Comparison of ENCODE assay signal across 11 cellular contexts in the genomic region with DNA sequence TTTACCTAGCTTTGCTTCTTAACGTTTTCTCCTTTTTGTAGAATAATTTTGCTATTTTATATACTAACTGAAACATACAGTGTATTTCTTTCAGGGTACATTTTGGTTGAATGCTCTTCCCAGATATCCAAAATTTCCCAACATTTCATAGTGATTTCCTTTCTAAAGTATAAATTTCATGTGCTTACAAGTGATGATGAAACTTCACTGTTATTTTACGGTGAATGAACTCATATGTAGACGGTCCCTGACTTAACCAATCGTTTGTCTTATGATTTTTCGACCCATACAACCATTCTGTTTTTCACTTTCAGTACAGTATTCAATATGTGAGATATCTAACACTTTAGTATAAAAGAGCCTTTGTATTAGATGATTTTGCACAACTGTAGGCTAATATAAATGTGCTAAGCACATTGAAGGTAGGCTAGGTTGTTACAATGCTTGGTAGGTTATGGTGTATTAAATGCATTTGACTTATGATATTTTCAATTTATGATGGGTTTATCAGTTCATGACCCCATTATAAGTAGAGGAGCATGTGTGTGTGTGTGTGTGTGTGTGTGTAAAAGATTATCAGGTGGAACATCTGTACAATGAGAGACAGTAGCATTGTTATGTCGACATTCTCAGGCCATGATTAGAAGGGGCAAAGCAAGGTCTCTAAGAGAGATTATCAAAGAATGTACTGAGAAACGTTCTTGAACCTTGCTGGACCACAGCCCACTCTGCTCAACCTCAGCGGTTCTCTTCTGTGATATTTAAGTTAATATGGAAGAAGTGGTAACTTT. TPM values are rescaled to one million over a fixed set of nuclear protein-coding genes. Genes with fewer than 3 reads are reported as not detected.
DNase-seq lines count a peak whose midpoint lies in the region; ATAC-seq and TF ChIP-seq lines count a peak whose summit lies in the region.
"Had no signal": no experiment of that assay in that cellular context is flagged by ENCODE, and none has a peak within 500 bp of the region (broad histone marks: within the 10 kb centered on the region; RNA-seq: fewer than 3 reads in every experiment).

No MANE protein-coding gene starts in this region.

- TF ChIP-seq CTCF in natural killer cell (IDR thresholded peaks at IDR 0.05), result no peak

- H3K9me3 Mint-ChIP-seq in natural killer cell, result peaks cover 3 to 16% of the 10 kb centered on the region in 2 donors
- peaks cover 3% of the 10 kb centered on the region for H3K9me3 Mint-ChIP-seq in natural killer cell treated with Interleukin-12 subunit alpha and Interleukin-12 subunit beta and Interleukin-15 and Interleukin-18, amount 100 ng/mL, for 72 hours

- H3K27ac Mint-ChIP-seq in natural killer cell, result peak overlapping the region in 1 of 2 donors; percentile 51
- H3K27ac Mint-ChIP-seq in natural killer cell treated with Interleukin-12 subunit alpha and Interleukin-12 subunit beta and Interleukin-15 and Interleukin-18, amount 100 ng/mL, for 72 hours, result no peak overlapping the region

- no peak for ATAC-seq in natural killer cell
- no peak for ATAC-seq in natural killer cell treated with Interleukin-12 subunit alpha and Interleukin-12 subunit beta and Interleukin-15 and Interleukin-18, amount 100 ng/mL, for 72 hours
- ATAC-seq in HG03354 (IDR thresholded peaks at IDR 0.05; ENCODE audit: poor library complexity, severe bottlenecking, unreplicated experiment), result no peak

- intact Hi-C loops in natural killer cell (cut with micrococcal nuclease), result no loop called here
- intact Hi-C loops in posterior cingulate gyrus (cut with DNase I), result loop anchor here (10.0 kb wide), 1 partner anchor 378 kb away; no protein-coding TSS in a partner anchor

- peaks cover 43 to 59% of the 10 kb centered on the region in 2 donors for H3K4me1 Mint-ChIP-seq in natural killer cell
- H3K4me1 Mint-ChIP-seq in natural killer cell treated with Interleukin-12 subunit alpha and Interleukin-12 subunit beta and Interleukin-15 and Interleukin-18, amount 100 ng/mL, for 72 hours (ENCODE audit: low read depth in 2 of 2), result peaks cover 42 to 51% of the 10 kb centered on the region in 2 donors

- H3K27me3 Mint-ChIP-seq in natural killer cell (ENCODE audit: low read depth in 2 of 2), result no peaks in the 10 kb centered on the region
- H3K27me3 Mint-ChIP-seq in natural killer cell treated with Interleukin-12 subunit alpha and Interleukin-12 subunit beta and Interleukin-15 and Interleukin-18, amount 100 ng/mL, for 72 hours, result no peaks in the 10 kb centered on the region

- no peak for DNase-seq in natural killer cell
- DNase-seq in natural killer cell treated with Interleukin-12 subunit alpha and Interleukin-12 subunit beta and Interleukin-15 and Interleukin-18, amount 100 ng/mL, for 72 hours (ENCODE audit: low spot score), result no peak
- DNase-seq in amniotic epithelial cell (ENCODE audit: low read depth), result peak; percentile 52
- DNase-seq in iris pigment epithelial cell (ENCODE audit: low read depth), result peak; percentile 49
- no peak for DNase-seq in posterior cingulate gyrus
- no peak for DNase-seq in cerebellum (ENCODE audit: low spot score)
- DNase-seq: Calu3, Karpas-422, NCI-H187 treated with DMSO at 0.1 percent for 48 hours, NCI-H69 had no signal

- peaks cover 24% of the 10 kb centered on the region for H3K36me3 Mint-ChIP-seq in natural killer cell
- H3K36me3 Mint-ChIP-seq in natural killer cell treated with Interleukin-12 subunit alpha and Interleukin-12 subunit beta and Interleukin-15 and Interleukin-18, amount 100 ng/mL, for 72 hours, result peaks cover 23% of the 10 kb centered on the region

- H3K4me3 Mint-ChIP-seq in natural killer cell, result peak overlapping the region; percentile 57
- no peak overlapping the region for H3K4me3 Mint-ChIP-seq in natural killer cell treated with Interleukin-12 subunit alpha and Interleukin-12 subunit beta and Interleukin-15 and Interleukin-18, amount 100 ng/mL, for 72 hours

RNA-seq across cellular contexts. Expression of gene HIVEP1, which starts 20.9 kb away (rescaled TPM):
- 10 to 100 TPM; 26.3 to 37.9 (median 28.4) TPM for total RNA-seq in natural killer cell
- total RNA-seq in natural killer cell treated with Interleukin-12 subunit alpha and Interleukin-12 subunit beta and Interleukin-15 and Interleukin-18, amount 100 ng/mL, for 72 hours, result 10 to 100 TPM; 28.3 to 39.4 TPM
- total RNA-seq in cerebellum, result 26.4 TPM

Comparison
In these comparisons a context has a peak if more than half of its experiments do, and no peak if none do; other contexts are left out.
1. DNase-seq: peak in amniotic epithelial cell (single experiment) and iris pigment epithelial cell (single experiment); none in natural killer cell (single experiment), natural killer cell treated with Interleukin-12 subunit alpha and Interleukin-12 subunit beta and Interleukin-15 and Interleukin-18, amount 100 ng/mL, for 72 hours (single experiment), posterior cingulate gyrus (0 of 10) and cerebellum (single experiment).